In genomic region chr2:231545105-231545902, GRCh38 we compare ENCODE assay signal across 9 cellular contexts. TPM values are rescaled to one million over a fixed set of nuclear protein-coding genes. Genes with fewer than 3 reads are reported as not detected.
DNase-seq lines count a peak whose midpoint lies in the region; ATAC-seq and TF ChIP-seq lines count a peak whose summit lies in the region.
"Had no signal": no experiment of that assay in that cellular context is flagged by ENCODE, and none has a peak within 500 bp of the region (broad histone marks: within the 10 kb centered on the region; RNA-seq: fewer than 3 reads in every experiment).

No MANE protein-coding gene starts in this region.

- H3K36me3 ChIP-seq in right atrium auricular region, result no peaks in the 10 kb centered on the region

- no peak for TF ChIP-seq CTCF in right atrium auricular region (IDR thresholded peaks at IDR 0.05)

- DNase-seq in GM03348 (ENCODE audit: low spot score), result peak; percentile 15
- DNase-seq in KG1 (lab: John Stamatoyannopoulos, UW), result peak; percentile 84
- peak; percentile 33 to 54 (median 51) for DNase-seq in activated CD8-positive, alpha-beta memory T cell treated with anti-CD3 and anti-CD28 coated beads for 48 hours (ENCODE audit: low read depth in 2 of 3, low spot score in 2 of 3)
- DNase-seq in right atrium auricular region (ENCODE audit: low spot score), result no peak
- DNase-seq in stimulated activated CD4-positive, alpha-beta T cell treated with anti-CD3 and anti-CD28 coated beads, TNF-alpha, amount 100 ng/mL, for 48 hours (ENCODE audit: low read depth in 3 of 3), result peak; percentile 43 to 52 (median 48)
- DNase-seq in NCI-H1436 treated with DMSO at 0.1 percent for 48 hours (lab: John Stamatoyannopoulos, UW), result no peak
- DNase-seq in cerebellar cortex (ENCODE audit: low spot score), result no peak

- peaks cover 0 to 12% of the 10 kb centered on the region in 2 donors for H3K9me3 ChIP-seq in right atrium auricular region

- peaks cover 0 to 13% of the 10 kb centered on the region in 2 donors for H3K4me1 ChIP-seq in right atrium auricular region

- no peak overlapping the region for H3K4me3 ChIP-seq in right atrium auricular region

- H3K27ac ChIP-seq in right atrium auricular region, result peak overlapping the region; percentile 71 to 75

- ATAC-seq in GM21526 (IDR thresholded peaks at IDR 0.05; ENCODE audit: low FRiP score, unreplicated experiment), result peak; percentile 98

- no peaks in the 10 kb centered on the region for H3K27me3 ChIP-seq in right atrium auricular region

RNA-seq across cellular contexts. Expression of gene NMUR1, which starts 15.1 kb away (rescaled TPM):
- total RNA-seq in right atrium auricular region, result under 1 TPM; 0.67 to 0.93 TPM
- total RNA-seq: NCI-H460 had no signal

RNA-seq across cellular contexts. Expression of gene TEX44, which starts 47.4 kb away (rescaled TPM):
- total RNA-seq in right atrium auricular region, result not detected
- total RNA-seq: NCI-H460 had no signal

Comparison
In these comparisons a context has a peak if more than half of its experiments do, and no peak if none do; other contexts are left out.
1. DNase-seq: peak in GM03348 (single experiment), KG1 (single experiment), activated CD8-positive, alpha-beta memory T cell treated with anti-CD3 and anti-CD28 coated beads for 48 hours (3 of 3) and stimulated activated CD4-positive, alpha-beta T cell treated with anti-CD3 and anti-CD28 coated beads, TNF-alpha, amount 100 ng/mL, for 48 hours (3 of 3); none in right atrium auricular region (single experiment), NCI-H1436 treated with DMSO at 0.1 percent for 48 hours (single experiment) and cerebellar cortex (single experiment).